Comparison of ENCODE assay signal across 8 cellular contexts in genomic region chr9:38065369-38066075, GRCh38. TPM values are rescaled to one million over a fixed set of nuclear protein-coding genes. Genes with fewer than 3 reads are reported as not detected.
DNase-seq lines count a peak whose midpoint lies in the region; ATAC-seq and TF ChIP-seq lines count a peak whose summit lies in the region.

No MANE protein-coding gene starts in this region.

- TF ChIP-seq CTCF in brain (conservative IDR thresholded peaks at IDR 0.05) (no peak), omental fat pad (IDR thresholded peaks at IDR 0.05) (no peak)

- peak overlapping the region; percentile 69 for H3K4me2 ChIP-seq in trophoblast cell (ENCODE audit: low read length)

- no peaks in the 10 kb centered on the region for H3K9me3 Mint-ChIP-seq in brain

- H3K9ac ChIP-seq in trophoblast cell (ENCODE audit: low read length), result no peak overlapping the region

- peaks cover 3% of the 10 kb centered on the region for H3K9me3 ChIP-seq in trophoblast cell (ENCODE audit: insufficient read depth, low read depth, low read length)

- H3K36me3 ChIP-seq in trophoblast cell (ENCODE audit: control insufficient read depth in 1 of 2, insufficient read depth in 2 of 2, low read length in 2 of 2), result peaks cover 6 to 21% of the 10 kb centered on the region in 2 experiments

- no peak overlapping the region for H4K91ac ChIP-seq in trophoblast cell (ENCODE audit: low read depth, low read length)

- no peak overlapping the region for H2BK12ac ChIP-seq in trophoblast cell (ENCODE audit: low read length)

- H3K27me3 ChIP-seq in trophoblast cell (ENCODE audit: insufficient read depth, low read length), result no peaks in the 10 kb centered on the region

- no CpG with 5 or more reads among the region's 9 CpGs for WGBS in trophoblast cell (ENCODE audit: extremely low coverage, insufficient coverage, insufficient read length)

- H3K79me2 ChIP-seq in trophoblast cell (ENCODE audit: control insufficient read depth, insufficient read depth, low read length, poor library complexity), result peaks cover 58% of the 10 kb centered on the region

- H2BK120ac ChIP-seq in trophoblast cell (ENCODE audit: insufficient read depth, low read length, poor library complexity), result no peak overlapping the region

- H3K23ac ChIP-seq in trophoblast cell (ENCODE audit: low read length), result no peak overlapping the region

- H2BK5ac ChIP-seq in trophoblast cell (ENCODE audit: low read depth, low read length, poor library complexity), result no peak overlapping the region

- peak overlapping the region; percentile 93 to 98 (median 97) for H3K4me3 Mint-ChIP-seq in brain

- peaks cover 20% of the 10 kb centered on the region for H3K27me3 Mint-ChIP-seq in brain

- DNase-seq in trophoblast cell, result no peak
- no peak for DNase-seq in omental fat pad (ENCODE audit: low spot score)
- DNase-seq in anterior cingulate cortex (lab: John Stamatoyannopoulos, UW), result no peak
- DNase-seq in NCI-H1694 (lab: John Stamatoyannopoulos, UW), result no peak

- H3K27ac Mint-ChIP-seq in brain, result peak overlapping the region; percentile 30 to 99 (median 69)

- H4K12ac ChIP-seq in trophoblast cell (ENCODE audit: low read depth, low read length), result no peak overlapping the region

- peaks cover 26% of the 10 kb centered on the region for H3K79me1 ChIP-seq in trophoblast cell (ENCODE audit: low read length)

- H4K8ac ChIP-seq in trophoblast cell (ENCODE audit: low read depth, low read length), result no peak overlapping the region

- no peak overlapping the region for H2AK5ac ChIP-seq in trophoblast cell (ENCODE audit: low read length)

- H3K18ac ChIP-seq in trophoblast cell (ENCODE audit: low read length), result peak overlapping the region; percentile 1

- peak overlapping the region; percentile 58 for H3K4me3 ChIP-seq in trophoblast cell (ENCODE audit: low read depth, low read length)

- H2AFZ ChIP-seq in trophoblast cell (ENCODE audit: insufficient read depth, low read length, poor library complexity), result no peak overlapping the region

- H3K4ac ChIP-seq in trophoblast cell (ENCODE audit: low read depth, low read length), result peak overlapping the region; percentile 63

- peaks cover 70% of the 10 kb centered on the region for H3K4me1 Mint-ChIP-seq in brain

- H3K4me1 ChIP-seq in trophoblast cell (ENCODE audit: control insufficient read depth in 1 of 2, insufficient read depth in 2 of 2, low read length in 2 of 2), result peaks cover 34 to 47% of the 10 kb centered on the region in 2 experiments

- no peak overlapping the region for H3K27ac ChIP-seq in trophoblast cell (ENCODE audit: low read depth, low read length)

- ATAC-seq in GM18517 (IDR thresholded peaks at IDR 0.05; ENCODE audit: unreplicated experiment) (peak; percentile 52), HG02852 (IDR thresholded peaks at IDR 0.05; ENCODE audit: unreplicated experiment) (peak; percentile 44), omental fat pad (ENCODE audit: low FRiP score) (no peak), esophagus mucosa (no peak)

- H3K14ac ChIP-seq in trophoblast cell (ENCODE audit: low read length), result no peak overlapping the region

- H3K36me3 Mint-ChIP-seq in brain, result no peaks in the 10 kb centered on the region

RNA-seq across cellular contexts. Expression of gene SHB, which starts 3.5 kb away (rescaled TPM):
- polyA plus RNA-seq in brain (ENCODE audit: insufficient read depth, low read depth, low replicate concordance), result 37.4 TPM
- 21.8 and 22.1 TPM in 2 replicates for polyA plus RNA-seq in trophoblast cell (2013)
- total RNA-seq in omental fat pad (10 to 100 TPM; 10.4 to 61.6 (median 20.7) TPM), esophagus mucosa (34.0 TPM)

Comparison
In these comparisons a context has a peak if more than half of its experiments do, and no peak if none do; other contexts are left out.
1. ATAC-seq: peak in GM18517 (single experiment) and HG02852 (single experiment); none in omental fat pad (single experiment) and esophagus mucosa (single experiment).